Comparison of ENCODE assay signal across 21 cellular contexts in genomic region chr9:117737721-117738226, GRCh38. TPM values are rescaled to one million over a fixed set of nuclear protein-coding genes. Genes with fewer than 3 reads are reported as not detected.
DNase-seq lines count a peak whose midpoint lies in the region; ATAC-seq and TF ChIP-seq lines count a peak whose summit lies in the region.
"Had no signal": no experiment of that assay in that cellular context is flagged by ENCODE, and none has a peak within 500 bp of the region (broad histone marks: within the 10 kb centered on the region; RNA-seq: fewer than 3 reads in every experiment).

No MANE protein-coding gene starts in this region.

- DNase-seq in C1 segment of cervical spinal cord (lab: John Stamatoyannopoulos, UW) (peak in 12 of 14 donors; percentile 12 to 73 (median 40)), WERI-Rb-1 (peak; percentile 41), hypothalamus (lab: John Stamatoyannopoulos, UW) (peak in 39 of 51 donors; percentile 2 to 86 (median 53)), posterior cingulate gyrus (peak; percentile 12 to 88 (median 47)), H4 (ENCODE audit: low spot score) (no peak), foreskin melanocyte (no peak)
- DNase-seq in effector CD4-positive, alpha-beta T cell = no peak
- DNase-seq: activated T-cell treated with anti-CD3 and anti-CD28 coated beads, Interleukin-2, amount 50 U/mL, for 72 hours; CD8-positive, alpha-beta T cell; heart right ventricle; MV-4-11; NCI-H1694 treated with DMSO at 0.1 percent for 48 hours; NCI-H345; stimulated activated CD4-positive, alpha-beta T cell treated with anti-CD3 and anti-CD28 coated beads, Interleukin-4, amount 100 ng/mL, for 24 hours; stimulated activated naive CD8-positive, alpha-beta T cell treated with anti-CD3 and anti-CD28 coated beads, Interleukin-15, amount 100 ng/mL, for 72 hours; upper lobe of right lung had no signal

- H3K27me3 ChIP-seq in WERI-Rb-1 (ENCODE audit: insufficient read depth, low read depth, severe bottlenecking) = no peaks in the 10 kb centered on the region
- H3K27me3 ChIP-seq: heart right ventricle, upper lobe of right lung had no signal

- no peaks in the 10 kb centered on the region for H3K9me3 ChIP-seq in WERI-Rb-1 (ENCODE audit: severe bottlenecking)
- H3K9me3 ChIP-seq: heart right ventricle, upper lobe of right lung had no signal

- H3K36me3 ChIP-seq in WERI-Rb-1 = no peaks in the 10 kb centered on the region
- H3K36me3 ChIP-seq: heart right ventricle, upper lobe of right lung had no signal

- no peak overlapping the region for H3K27ac ChIP-seq in WERI-Rb-1
- H3K27ac ChIP-seq: KMS-11, upper lobe of right lung had no signal

- no peak for TF ChIP-seq CTCF in WERI-Rb-1 (IDR thresholded peaks at IDR 0.05; ENCODE audit: low read depth, low read length)

- H3K4me3 ChIP-seq in WERI-Rb-1 (ENCODE audit: low read depth, low read length) = no peak overlapping the region
- H3K4me3 ChIP-seq: heart right ventricle, lung, upper lobe of right lung had no signal

- intact Hi-C loops in posterior cingulate gyrus (cut with DNase I) = no loop called here

- no peak for ATAC-seq in GM21576 (IDR thresholded peaks at IDR 0.05; ENCODE audit: unreplicated experiment)
- ATAC-seq: activated CD4-positive, CD25-positive, alpha-beta regulatory T cell treated with anti-CD3 and anti-CD28 coated beads, Interleukin-2, amount 50 U/mL, for 24 hours; activated T-cell treated with anti-CD3 and anti-CD28 coated beads, Interleukin-2, amount 50 U/mL, for 72 hours; CD8-positive, alpha-beta T cell; stimulated activated naive CD8-positive, alpha-beta T cell treated with anti-CD3 and anti-CD28 coated beads, Interleukin-15, amount 100 ng/mL, for 72 hours; upper lobe of right lung had no signal

RNA-seq across cellular contexts. Expression of gene TLR4, which starts 33.6 kb away (rescaled TPM):
- total RNA-seq in H4 (2014; rRNA removed; shearing (Covaris generic)) = 6.7 and 7.5 TPM in 2 replicates
- total RNA-seq: activated CD8-positive, alpha-beta memory T cell treated with anti-CD3 and anti-CD28 coated beads for 36 hours had no signal

Comparison
In these comparisons a context has a peak if more than half of its experiments do, and no peak if none do; other contexts are left out.
1. DNase-seq: peak in C1 segment of cervical spinal cord (12 of 14), WERI-Rb-1 (single experiment), hypothalamus (39 of 51) and posterior cingulate gyrus (10 of 10); none in effector CD4-positive, alpha-beta T cell (single experiment), H4 (single experiment) and foreskin melanocyte (single experiment).